In genomic region chr6:151590742-151591141, GRCh38 we compare ENCODE assay signal across 32 cellular contexts.
"Had no signal": no experiment of that assay in that cellular context is flagged by ENCODE, and none has a peak within 500 bp of the region (broad histone marks: within the 10 kb centered on the region; RNA-seq: fewer than 3 reads in every experiment).

No MANE protein-coding gene starts in this region.

- H3K27me3 ChIP-seq: ascending aorta, cardiac muscle cell had no signal

- H3K27ac ChIP-seq: ascending aorta, cardiac muscle cell, VCaP had no signal

- FAIRE-seq: bronchial epithelial cell, TTC549 had no signal

- H3K36me3 ChIP-seq: ascending aorta, cardiac muscle cell had no signal

- H3K4me1 ChIP-seq: ascending aorta had no signal

- H3K4me3 ChIP-seq: ascending aorta, cardiac muscle cell had no signal

- DNase-seq: activated B cell treated with CpG ODN at 0.5 μM for 24 hours; activated CD4-positive, alpha-beta memory T cell treated with anti-CD3 and anti-CD28 coated beads for 36 hours; activated CD4-positive, alpha-beta T cell treated with anti-CD3 and anti-CD28 coated beads for 4 hours; activated CD4-positive, alpha-beta T cell treated with anti-CD3 and anti-CD28 coated beads, Interleukin-2, amount 10 ng/mL, durations not matched to agents 24 days and 14 days; activated CD4-positive, alpha-beta T cell treated with anti-CD3 and anti-CD28 coated beads, Interleukin-2, amount 50 U/mL, for 1 hour; activated CD4-positive, alpha-beta T cell treated with anti-CD3 and anti-CD28 coated beads, Interleukin-2, amount 50 U/mL, for 4 hours; activated CD4-positive, CD25-positive, alpha-beta regulatory T cell treated with anti-CD3 and anti-CD28 coated beads, Interleukin-2, amount 50 U/mL, for 72 hours; activated CD8-positive, alpha-beta memory T cell treated with anti-CD3 and anti-CD28 coated beads, Interleukin-2, amount 50 U/mL, for 4 hours; activated CD8-positive, alpha-beta T cell treated with anti-CD3 and anti-CD28 coated beads for 36 hours; activated effector memory CD4-positive, alpha-beta T cell treated with anti-CD3 and anti-CD28 coated beads, Interleukin-2, amount 50 U/mL, for 16 hours; activated gamma-delta T cell treated with Interleukin-2 at 50 U/mL for 16 hours; activated naive CD4-positive, alpha-beta T cell; activated naive CD4-positive, alpha-beta T cell treated with anti-CD3 and anti-CD28 coated beads for 36 hours; activated naive CD8-positive, alpha-beta T cell treated with anti-CD3 and anti-CD28 coated beads, Interleukin-2, amount 10 ng/mL, durations not matched to agents 7 days and 5 days; activated naive CD8-positive, alpha-beta T cell treated with anti-CD3 and anti-CD28 coated beads, Interleukin-2, amount 50 U/mL, for 24 hours; activated T-cell treated with anti-CD3 and anti-CD28 coated beads for 4 hours; activated T-cell treated with anti-CD3 and anti-CD28 coated beads, Interleukin-2, amount 50 U/mL, for 1 hour; activated T-cell treated with anti-CD3 and anti-CD28 coated beads, Interleukin-2, amount 50 U/mL, for 4 hours; activated T-cell treated with anti-CD3 and anti-CD28 coated beads, Interleukin-2, amount 50 U/mL, for 72 hours; amygdala; anterior cingulate cortex; caudate nucleus; cerebellar nuclear complex; T-helper 1 cell; T-helper 2 cell; T-helper 9 cell had no signal

- ATAC-seq: activated CD8-positive, alpha-beta T cell treated with anti-CD3 and anti-CD28 coated beads for 36 hours; activated naive CD8-positive, alpha-beta T cell treated with anti-CD3 and anti-CD28 coated beads, Interleukin-2, amount 50 U/mL, for 24 hours; activated T-cell treated with anti-CD3 and anti-CD28 coated beads, Interleukin-2, amount 50 U/mL, for 4 hours; activated T-cell treated with anti-CD3 and anti-CD28 coated beads, Interleukin-2, amount 50 U/mL, for 72 hours; activated T-helper 17 cell treated with anti-CD3 and anti-CD28 coated beads, Interleukin-2, amount 50 U/mL, for 72 hours had no signal
